ENCODE assay signal across 1 cellular context in genomic region chr4:184282895-184283654, GRCh38.
A peak's percentile ranks its signal among the peaks of the same experiment; 100 is the strongest.
TF ChIP-seq lines count a peak whose summit lies in the region.

No MANE protein-coding gene starts in this region.

TF ChIP-seq in GM12878, 131 proteins besides CTCF, POLR2A, EP300 and RAD21 (continued from another document and continues in another):
- TF ChIP-seq MEF2B (IDR thresholded peaks at IDR 0.05; ENCODE audit: partially characterized antibody, poor library complexity, severe bottlenecking), result peak; percentile 89
- TF ChIP-seq MTA3 (IDR thresholded peaks at IDR 0.05; ENCODE audit: borderline replicate concordance, low read length), result no peak
- no peak for TF ChIP-seq HCFC1 (IDR thresholded peaks at IDR 0.05; ENCODE audit: low read length)
- no peak for TF ChIP-seq GABPA (IDR thresholded peaks at IDR 0.05; ENCODE audit: low read depth)
- TF ChIP-seq SRF (IDR thresholded peaks at IDR 0.05; ENCODE audit: low read depth in 2 of 2, low read length in 2 of 2), result peak in 1 of 2 experiments; percentile 55; a peak in 1 of 4 replicates
- no peak for TF ChIP-seq ZNF207 (IDR thresholded peaks at IDR 0.05; ENCODE audit: borderline replicate concordance)
- TF ChIP-seq, protein P1, sequence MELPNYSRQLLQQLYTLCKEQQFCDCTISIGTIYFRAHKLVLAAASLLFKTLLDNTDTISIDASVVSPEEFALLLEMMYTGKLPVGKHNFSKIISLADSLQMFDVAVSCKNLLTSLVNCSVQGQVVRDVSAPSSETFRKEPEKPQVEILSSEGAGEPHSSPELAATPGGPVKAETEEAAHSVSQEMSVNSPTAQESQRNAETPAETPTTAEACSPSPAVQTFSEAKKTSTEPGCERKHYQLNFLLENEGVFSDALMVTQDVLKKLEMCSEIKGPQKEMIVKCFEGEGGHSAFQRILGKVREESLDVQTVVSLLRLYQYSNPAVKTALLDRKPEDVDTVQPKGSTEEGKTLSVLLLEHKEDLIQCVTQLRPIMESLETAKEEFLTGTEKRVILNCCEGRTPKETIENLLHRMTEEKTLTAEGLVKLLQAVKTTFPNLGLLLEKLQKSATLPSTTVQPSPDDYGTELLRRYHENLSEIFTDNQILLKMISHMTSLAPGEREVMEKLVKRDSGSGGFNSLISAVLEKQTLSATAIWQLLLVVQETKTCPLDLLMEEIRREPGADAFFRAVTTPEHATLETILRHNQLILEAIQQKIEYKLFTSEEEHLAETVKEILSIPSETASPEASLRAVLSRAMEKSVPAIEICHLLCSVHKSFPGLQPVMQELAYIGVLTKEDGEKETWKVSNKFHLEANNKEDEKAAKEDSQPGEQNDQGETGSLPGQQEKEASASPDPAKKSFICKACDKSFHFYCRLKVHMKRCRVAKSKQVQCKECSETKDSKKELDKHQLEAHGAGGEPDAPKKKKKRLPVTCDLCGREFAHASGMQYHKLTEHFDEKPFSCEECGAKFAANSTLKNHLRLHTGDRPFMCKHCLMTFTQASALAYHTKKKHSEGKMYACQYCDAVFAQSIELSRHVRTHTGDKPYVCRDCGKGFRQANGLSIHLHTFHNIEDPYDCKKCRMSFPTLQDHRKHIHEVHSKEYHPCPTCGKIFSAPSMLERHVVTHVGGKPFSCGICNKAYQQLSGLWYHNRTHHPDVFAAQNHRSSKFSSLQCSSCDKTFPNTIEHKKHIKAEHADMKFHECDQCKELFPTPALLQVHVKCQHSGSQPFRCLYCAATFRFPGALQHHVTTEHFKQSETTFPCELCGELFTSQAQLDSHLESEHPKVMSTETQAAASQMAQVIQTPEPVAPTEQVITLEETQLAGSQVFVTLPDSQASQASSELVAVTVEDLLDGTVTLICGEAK (IDR thresholded peaks at IDR 0.05; ENCODE audit: borderline replicate concordance), result no peak
- no peak for TF ChIP-seq YBX1 (IDR thresholded peaks at IDR 0.05)
- TF ChIP-seq CEBPB (IDR thresholded peaks at IDR 0.05; ENCODE audit: borderline replicate concordance in 1 of 2, low read depth in 2 of 2, low read length in 2 of 2), result no peak
- no peak for TF ChIP-seq CHD4 (IDR thresholded peaks at IDR 0.05)
- TF ChIP-seq TCF12 (IDR thresholded peaks at IDR 0.05; ENCODE audit: low read depth, low read length), result peak; percentile 95
- peak; percentile 97 for TF ChIP-seq ZBED1 (IDR thresholded peaks at IDR 0.05; ENCODE audit: borderline replicate concordance)
- TF ChIP-seq ZNF384 (IDR thresholded peaks at IDR 0.05; ENCODE audit: borderline replicate concordance, low read depth, low read length), result peak; percentile 66; the same call in 1 of the 2 replicates
- TF ChIP-seq ATF7 (IDR thresholded peaks at IDR 0.05; ENCODE audit: low read depth), result peak; percentile 87
- peak; percentile 94 for TF ChIP-seq MLLT1 (IDR thresholded peaks at IDR 0.05)
- peak; percentile 89 for TF ChIP-seq CBFB (IDR thresholded peaks at IDR 0.05; ENCODE audit: low read depth)
- TF ChIP-seq BACH1 (IDR thresholded peaks at IDR 0.05; ENCODE audit: borderline replicate concordance), result peak; percentile 40; the same call in 1 of the 2 replicates
- no peak for TF ChIP-seq SIX5 (IDR thresholded peaks at IDR 0.05; ENCODE audit: low read depth, low read length, severe bottlenecking)
- TF ChIP-seq SMAD1 (IDR thresholded peaks at IDR 0.05; ENCODE audit: low read depth, partially characterized antibody), result peak; percentile 64
- TF ChIP-seq SMARCA5 (IDR thresholded peaks at IDR 0.05), result no peak
- TF ChIP-seq FOXM1 (IDR thresholded peaks at IDR 0.05; ENCODE audit: low read depth, low read length), result no peak
- peak; percentile 26 for TF ChIP-seq SIN3A (IDR thresholded peaks at IDR 0.05; ENCODE audit: low read depth, low read length)
- 0 out of 2 replicates have a peak, but pooled peaks have one; percentile 24 for TF ChIP-seq MXI1 (IDR thresholded peaks at IDR 0.05; ENCODE audit: low read depth, low read length)
- peak; percentile 75 for TF ChIP-seq GATAD2B (conservative IDR thresholded peaks at IDR 0.05; ENCODE audit: low read depth)
- TF ChIP-seq, protein P2, sequence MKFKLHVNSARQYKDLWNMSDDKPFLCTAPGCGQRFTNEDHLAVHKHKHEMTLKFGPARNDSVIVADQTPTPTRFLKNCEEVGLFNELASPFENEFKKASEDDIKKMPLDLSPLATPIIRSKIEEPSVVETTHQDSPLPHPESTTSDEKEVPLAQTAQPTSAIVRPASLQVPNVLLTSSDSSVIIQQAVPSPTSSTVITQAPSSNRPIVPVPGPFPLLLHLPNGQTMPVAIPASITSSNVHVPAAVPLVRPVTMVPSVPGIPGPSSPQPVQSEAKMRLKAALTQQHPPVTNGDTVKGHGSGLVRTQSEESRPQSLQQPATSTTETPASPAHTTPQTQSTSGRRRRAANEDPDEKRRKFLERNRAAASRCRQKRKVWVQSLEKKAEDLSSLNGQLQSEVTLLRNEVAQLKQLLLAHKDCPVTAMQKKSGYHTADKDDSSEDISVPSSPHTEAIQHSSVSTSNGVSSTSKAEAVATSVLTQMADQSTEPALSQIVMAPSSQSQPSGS (IDR thresholded peaks at IDR 0.05; ENCODE audit: low read length), result no peak
- peak; percentile 55; the same call in 1 of the 2 replicates for TF ChIP-seq POLR2AphosphoS2 (IDR thresholded peaks at IDR 0.05; ENCODE audit: low read depth, low read length)
- no peak for TF ChIP-seq HDAC2 (IDR thresholded peaks at IDR 0.05)
- peak; percentile 62 for TF ChIP-seq TAF1 (IDR thresholded peaks at IDR 0.05; ENCODE audit: borderline replicate concordance, low read depth, low read length)
- no peak for TF ChIP-seq E4F1 (IDR thresholded peaks at IDR 0.05; ENCODE audit: borderline replicate concordance, partially characterized antibody)
- TF ChIP-seq RFX5 (IDR thresholded peaks at IDR 0.05; ENCODE audit: low read depth, low read length), result no peak
- TF ChIP-seq MEF2A (IDR thresholded peaks at IDR 0.05; ENCODE audit: insufficient read depth, low read depth, low read length), result peak; percentile 99
- TF ChIP-seq IRF4 (IDR thresholded peaks at IDR 0.05; ENCODE audit: low read depth, low read length), result peak; percentile 84
- no peak for TF ChIP-seq EZH2 (IDR thresholded peaks at IDR 0.05; ENCODE audit: borderline replicate concordance, control insufficient read depth, low read depth, low read length)
- TF ChIP-seq, protein P3, sequence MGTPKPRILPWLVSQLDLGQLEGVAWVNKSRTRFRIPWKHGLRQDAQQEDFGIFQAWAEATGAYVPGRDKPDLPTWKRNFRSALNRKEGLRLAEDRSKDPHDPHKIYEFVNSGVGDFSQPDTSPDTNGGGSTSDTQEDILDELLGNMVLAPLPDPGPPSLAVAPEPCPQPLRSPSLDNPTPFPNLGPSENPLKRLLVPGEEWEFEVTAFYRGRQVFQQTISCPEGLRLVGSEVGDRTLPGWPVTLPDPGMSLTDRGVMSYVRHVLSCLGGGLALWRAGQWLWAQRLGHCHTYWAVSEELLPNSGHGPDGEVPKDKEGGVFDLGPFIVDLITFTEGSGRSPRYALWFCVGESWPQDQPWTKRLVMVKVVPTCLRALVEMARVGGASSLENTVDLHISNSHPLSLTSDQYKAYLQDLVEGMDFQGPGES (IDR thresholded peaks at IDR 0.05), result no peak
- no peak for TF ChIP-seq HDAC6 (IDR thresholded peaks at IDR 0.05; ENCODE audit: unreplicated experiment)
- TF ChIP-seq HDGF (IDR thresholded peaks at IDR 0.05), result no peak
- no peak for TF ChIP-seq RUNX3 (IDR thresholded peaks at IDR 0.05; ENCODE audit: low read length)
- no peak for TF ChIP-seq MYC (IDR thresholded peaks at IDR 0.05; ENCODE audit: insufficient read depth, insufficient read length, insufficient replicate concordance, low read length, severe bottlenecking)
- TF ChIP-seq BCLAF1 (IDR thresholded peaks at IDR 0.05), result no peak
- no peak for TF ChIP-seq ESRRA (IDR thresholded peaks at IDR 0.05; ENCODE audit: low read length)
- TF ChIP-seq PML (IDR thresholded peaks at IDR 0.05; ENCODE audit: low read length), result no peak
- TF ChIP-seq, protein P4, sequence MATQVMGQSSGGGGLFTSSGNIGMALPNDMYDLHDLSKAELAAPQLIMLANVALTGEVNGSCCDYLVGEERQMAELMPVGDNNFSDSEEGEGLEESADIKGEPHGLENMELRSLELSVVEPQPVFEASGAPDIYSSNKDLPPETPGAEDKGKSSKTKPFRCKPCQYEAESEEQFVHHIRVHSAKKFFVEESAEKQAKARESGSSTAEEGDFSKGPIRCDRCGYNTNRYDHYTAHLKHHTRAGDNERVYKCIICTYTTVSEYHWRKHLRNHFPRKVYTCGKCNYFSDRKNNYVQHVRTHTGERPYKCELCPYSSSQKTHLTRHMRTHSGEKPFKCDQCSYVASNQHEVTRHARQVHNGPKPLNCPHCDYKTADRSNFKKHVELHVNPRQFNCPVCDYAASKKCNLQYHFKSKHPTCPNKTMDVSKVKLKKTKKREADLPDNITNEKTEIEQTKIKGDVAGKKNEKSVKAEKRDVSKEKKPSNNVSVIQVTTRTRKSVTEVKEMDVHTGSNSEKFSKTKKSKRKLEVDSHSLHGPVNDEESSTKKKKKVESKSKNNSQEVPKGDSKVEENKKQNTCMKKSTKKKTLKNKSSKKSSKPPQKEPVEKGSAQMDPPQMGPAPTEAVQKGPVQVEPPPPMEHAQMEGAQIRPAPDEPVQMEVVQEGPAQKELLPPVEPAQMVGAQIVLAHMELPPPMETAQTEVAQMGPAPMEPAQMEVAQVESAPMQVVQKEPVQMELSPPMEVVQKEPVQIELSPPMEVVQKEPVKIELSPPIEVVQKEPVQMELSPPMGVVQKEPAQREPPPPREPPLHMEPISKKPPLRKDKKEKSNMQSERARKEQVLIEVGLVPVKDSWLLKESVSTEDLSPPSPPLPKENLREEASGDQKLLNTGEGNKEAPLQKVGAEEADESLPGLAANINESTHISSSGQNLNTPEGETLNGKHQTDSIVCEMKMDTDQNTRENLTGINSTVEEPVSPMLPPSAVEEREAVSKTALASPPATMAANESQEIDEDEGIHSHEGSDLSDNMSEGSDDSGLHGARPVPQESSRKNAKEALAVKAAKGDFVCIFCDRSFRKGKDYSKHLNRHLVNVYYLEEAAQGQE (IDR thresholded peaks at IDR 0.05; ENCODE audit: low read depth, low read length), result no peak
- no peak for TF ChIP-seq MYB (IDR thresholded peaks at IDR 0.05; ENCODE audit: borderline replicate concordance, low read depth, low read length)
- TF ChIP-seq, protein P5, sequence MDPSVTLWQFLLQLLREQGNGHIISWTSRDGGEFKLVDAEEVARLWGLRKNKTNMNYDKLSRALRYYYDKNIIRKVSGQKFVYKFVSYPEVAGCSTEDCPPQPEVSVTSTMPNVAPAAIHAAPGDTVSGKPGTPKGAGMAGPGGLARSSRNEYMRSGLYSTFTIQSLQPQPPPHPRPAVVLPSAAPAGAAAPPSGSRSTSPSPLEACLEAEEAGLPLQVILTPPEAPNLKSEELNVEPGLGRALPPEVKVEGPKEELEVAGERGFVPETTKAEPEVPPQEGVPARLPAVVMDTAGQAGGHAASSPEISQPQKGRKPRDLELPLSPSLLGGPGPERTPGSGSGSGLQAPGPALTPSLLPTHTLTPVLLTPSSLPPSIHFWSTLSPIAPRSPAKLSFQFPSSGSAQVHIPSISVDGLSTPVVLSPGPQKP (IDR thresholded peaks at IDR 0.05; ENCODE audit: low read depth, low read length), result no peak
- peak; percentile 49; the same call in 1 of the 2 replicates for TF ChIP-seq JUND (IDR thresholded peaks at IDR 0.05; ENCODE audit: low read depth, low read length)
- TF ChIP-seq RAD51 (IDR thresholded peaks at IDR 0.05), result peak; percentile 32
- TF ChIP-seq KAT2A (conservative IDR thresholded peaks at IDR 0.05; ENCODE audit: control insufficient read depth, low read depth, low read length), result no peak
